In the genomic region with DNA sequence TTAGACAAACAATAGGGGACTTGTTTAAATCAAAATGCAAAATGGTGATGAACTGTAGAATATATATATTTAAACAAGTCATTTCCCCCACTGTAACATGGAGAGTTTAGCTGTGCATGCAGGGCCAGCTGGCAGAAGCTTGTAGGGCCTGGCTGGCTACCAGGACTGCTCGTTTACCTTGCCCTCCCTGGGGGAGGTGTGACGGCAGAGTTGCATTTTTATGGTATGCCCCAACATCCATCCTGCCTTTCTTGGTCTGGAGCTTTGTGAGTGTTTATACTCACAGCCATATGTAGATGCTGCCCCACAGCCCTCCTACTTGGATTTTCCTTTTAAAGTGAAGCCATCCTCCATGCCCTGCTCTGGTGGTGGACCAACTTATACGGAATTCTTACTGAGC, we compare ENCODE assay signal across 21 cellular contexts.
DNase-seq lines count a peak whose midpoint lies in the region; FAIRE-seq and TF ChIP-seq lines count a peak whose summit lies in the region.
"Had no signal": no experiment of that assay in that cellular context is flagged by ENCODE, and none has a peak within 500 bp of the region (broad histone marks: within the 10 kb centered on the region; RNA-seq: fewer than 3 reads in every experiment).

No MANE protein-coding gene starts in this region.

- H3K36me3 ChIP-seq in HEK293 (ENCODE audit: control insufficient read depth in 2 of 2, insufficient read depth in 1 of 2, low read length in 2 of 2) (no peaks in the 10 kb centered on the region), stomach smooth muscle (ENCODE audit: control insufficient read depth in 2 of 2, insufficient read depth in 2 of 2, low read length in 2 of 2) (no peaks in the 10 kb centered on the region)
- H3K36me3 ChIP-seq: brain microvascular endothelial cell had no signal

- CTCF ChIA-PET in HEK293 (lab: Yijun Ruan, JAX): no interaction called here

- peaks cover 3% of the 10 kb centered on the region for H3K36me3 Mint-ChIP-seq in chondrocyte (ENCODE audit: low read depth)

- no peak overlapping the region for H3K4me3 Mint-ChIP-seq in chondrocyte (ENCODE audit: unreplicated experiment)
- H3K4me3 Mint-ChIP-seq: activated naive CD4-positive, alpha-beta T cell treated with anti-CD3 and anti-CD28 coated beads for 36 hours; B cell; H9 had no signal

- H3K4me1 Mint-ChIP-seq in chondrocyte (ENCODE audit: low read depth): peaks cover 71% of the 10 kb centered on the region
- H3K4me1 Mint-ChIP-seq: B cell had no signal

- no peak overlapping the region for H3K27ac ChIP-seq in HEK293 (ENCODE audit: extremely low read depth, low read depth, low read length)
- peak overlapping the region; percentile 71 for H3K27ac ChIP-seq in stomach smooth muscle (ENCODE audit: low read length)
- H3K27ac ChIP-seq: brain microvascular endothelial cell had no signal

- TF ChIP-seq POLR2A in H54 (IDR thresholded peaks at IDR 0.05; ENCODE audit: low read depth, low read length): no peak

- H3K9me3 Mint-ChIP-seq in chondrocyte (ENCODE audit: low read depth): peaks cover 4% of the 10 kb centered on the region
- H3K9me3 Mint-ChIP-seq: activated naive CD4-positive, alpha-beta T cell treated with anti-CD3 and anti-CD28 coated beads for 36 hours; H9 had no signal

- H3K27me3 ChIP-seq in stomach smooth muscle (ENCODE audit: control insufficient read depth in 1 of 2, insufficient read depth in 2 of 2, low read length in 2 of 2): no peaks in the 10 kb centered on the region
- H3K27me3 ChIP-seq: brain microvascular endothelial cell, testis had no signal

- H3K27ac Mint-ChIP-seq in chondrocyte (ENCODE audit: unreplicated experiment): peak overlapping the region; percentile 56
- H3K27ac Mint-ChIP-seq: activated naive CD4-positive, alpha-beta T cell treated with anti-CD3 and anti-CD28 coated beads for 36 hours; B cell; H9 had no signal

- H3K4me3 ChIP-seq in HEK293 (ENCODE audit: low read depth, low read length) (no peak overlapping the region), stomach smooth muscle (ENCODE audit: low read length in 2 of 2) (peak overlapping the region; percentile 32 to 35)
- H3K4me3 ChIP-seq: testis had no signal

- TF ChIP-seq CTCF in HEK293 (tag by site-specific recombination; IDR thresholded peaks at IDR 0.05) (no peak), chondrocyte (IDR thresholded peaks at IDR 0.05) (no peak)

- H3K9ac ChIP-seq in stomach smooth muscle (ENCODE audit: low read length in 2 of 2): no peak overlapping the region

- DNase-seq in NCI-H2081 (lab: John Stamatoyannopoulos, UW) (peak; percentile 83 to 89), chondrocyte (ENCODE audit: low spot score) (no peak), H54 (ENCODE audit: insufficient read length, low spot score) (no peak), hepatic stellate cell (ENCODE audit: low spot score) (no peak), frontal cortex (ENCODE audit: low spot score in 2 of 2) (no peak)
- no peak for DNase-seq in NK-92 treated with Interleukin-12 subunit alpha and Interleukin-12 subunit beta, amount 100 ng/mL, for 24 hours (lab: John Stamatoyannopoulos, UW)
- DNase-seq: activated CD8-positive, alpha-beta memory T cell treated with anti-CD3 and anti-CD28 coated beads, Interleukin-2, amount 50 U/mL, for 48 hours; activated naive CD4-positive, alpha-beta T cell treated with anti-CD3 and anti-CD28 coated beads for 36 hours; brain microvascular endothelial cell; H9; kidney; midbrain; NCI-H1930; nucleus accumbens; SIG-M5; stimulated activated CD4-positive, alpha-beta T cell treated with anti-CD3 and anti-CD28 coated beads, Interleukin-4, amount 100 ng/mL, for 1 hour; T-helper 2 cell; testis had no signal

- POLR2A ChIA-PET in HEK293 (lab: Yijun Ruan, JAX): no interaction called here

- no peak for FAIRE-seq in H54 (lab: Jason Lieb, UNC)
- FAIRE-seq in frontal cortex (lab: Jason Lieb, UNC): no peak
- FAIRE-seq: kidney had no signal

- H3K9me3 ChIP-seq in HEK293 (ENCODE audit: control insufficient read depth, insufficient read depth, low read depth, low read length) (no peaks in the 10 kb centered on the region), stomach smooth muscle (ENCODE audit: control insufficient read depth in 2 of 2, low read length in 2 of 2) (no peaks in the 10 kb centered on the region)
- H3K9me3 ChIP-seq: testis had no signal

- H3K27me3 Mint-ChIP-seq in chondrocyte (ENCODE audit: low read depth): no peaks in the 10 kb centered on the region
- H3K27me3 Mint-ChIP-seq: B cell had no signal

- H3K4me1 ChIP-seq in HEK293 (ENCODE audit: control insufficient read depth, insufficient read depth, low read length) (no peaks in the 10 kb centered on the region), stomach smooth muscle (ENCODE audit: control insufficient read depth, insufficient read depth, low read length) (peaks cover 53% of the 10 kb centered on the region)

TF ChIP-seq in HEK293, 187 proteins besides CTCF, POLR2A, EP300 and RAD21:
- TF ChIP-seq ZNF174 (tag by site-specific recombination; IDR thresholded peaks at IDR 0.05) (no peak), GLIS1 (tag by site-specific recombination; IDR thresholded peaks at IDR 0.05) (peak; percentile 75)
- TF ChIP-seq, protein P1, sequence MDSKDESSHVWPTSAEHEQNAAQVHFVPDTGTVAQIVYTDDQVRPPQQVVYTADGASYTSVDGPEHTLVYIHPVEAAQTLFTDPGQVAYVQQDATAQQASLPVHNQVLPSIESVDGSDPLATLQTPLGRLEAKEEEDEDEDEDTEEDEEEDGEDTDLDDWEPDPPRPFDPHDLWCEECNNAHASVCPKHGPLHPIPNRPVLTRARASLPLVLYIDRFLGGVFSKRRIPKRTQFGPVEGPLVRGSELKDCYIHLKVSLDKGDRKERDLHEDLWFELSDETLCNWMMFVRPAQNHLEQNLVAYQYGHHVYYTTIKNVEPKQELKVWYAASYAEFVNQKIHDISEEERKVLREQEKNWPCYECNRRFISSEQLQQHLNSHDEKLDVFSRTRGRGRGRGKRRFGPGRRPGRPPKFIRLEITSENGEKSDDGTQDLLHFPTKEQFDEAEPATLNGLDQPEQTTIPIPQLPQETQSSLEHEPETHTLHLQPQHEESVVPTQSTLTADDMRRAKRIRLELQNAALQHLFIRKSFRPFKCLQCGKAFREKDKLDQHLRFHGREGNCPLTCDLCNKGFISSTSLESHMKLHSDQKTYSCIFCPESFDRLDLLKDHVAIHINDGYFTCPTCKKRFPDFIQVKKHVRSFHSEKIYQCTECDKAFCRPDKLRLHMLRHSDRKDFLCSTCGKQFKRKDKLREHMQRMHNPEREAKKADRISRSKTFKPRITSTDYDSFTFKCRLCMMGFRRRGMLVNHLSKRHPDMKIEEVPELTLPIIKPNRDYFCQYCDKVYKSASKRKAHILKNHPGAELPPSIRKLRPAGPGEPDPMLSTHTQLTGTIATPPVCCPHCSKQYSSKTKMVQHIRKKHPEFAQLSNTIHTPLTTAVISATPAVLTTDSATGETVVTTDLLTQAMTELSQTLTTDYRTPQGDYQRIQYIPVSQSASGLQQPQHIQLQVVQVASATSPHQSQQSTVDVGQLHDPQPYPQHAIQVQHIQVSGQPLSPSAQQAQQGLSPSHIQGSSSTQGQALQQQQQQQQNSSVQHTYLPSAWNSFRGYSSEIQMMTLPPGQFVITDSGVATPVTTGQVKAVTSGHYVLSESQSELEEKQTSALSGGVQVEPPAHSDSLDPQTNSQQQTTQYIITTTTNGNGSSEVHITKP (tag by site-specific recombination; IDR thresholded peaks at IDR 0.05): 0 out of 2 replicates have a peak, but pooled peaks have one; percentile 35

Comparison
In these comparisons a context has a peak if more than half of its experiments do, and no peak if none do; other contexts are left out.
1. DNase-seq: peak in NCI-H2081 (2 of 2); none in chondrocyte (single experiment), H54 (single experiment), hepatic stellate cell (single experiment), NK-92 treated with Interleukin-12 subunit alpha and Interleukin-12 subunit beta, amount 100 ng/mL, for 24 hours (single experiment) and frontal cortex (0 of 2).